ENCODE assay signal across 10 cellular contexts in genomic region chr7:84123903-84124573, GRCh38.
DNase-seq lines count a peak whose midpoint lies in the region; ATAC-seq and TF ChIP-seq lines count a peak whose summit lies in the region.
"Had no signal": no experiment of that assay in that cellular context is flagged by ENCODE, and none has a peak within 500 bp of the region (broad histone marks: within the 10 kb centered on the region; RNA-seq: fewer than 3 reads in every experiment).

No MANE protein-coding gene starts in this region.

- H3K18ac ChIP-seq in trophoblast cell (ENCODE audit: low read length): no peak overlapping the region

- H2BK5ac ChIP-seq in trophoblast cell (ENCODE audit: low read depth, low read length, poor library complexity): no peak overlapping the region

- H2AK5ac ChIP-seq in trophoblast cell (ENCODE audit: low read length): no peak overlapping the region

- H3K4me1 Mint-ChIP-seq in natural killer cell: no peaks in the 10 kb centered on the region
- no peaks in the 10 kb centered on the region for H3K4me1 Mint-ChIP-seq in stimulated activated naive CD8-positive, alpha-beta T cell treated with anti-CD3 and anti-CD28 coated beads, Interleukin-15, amount 100 ng/mL, for 72 hours

- peak overlapping the region; percentile 40 for H3K4me3 ChIP-seq in SJCRH30
- no peak overlapping the region for H3K4me3 ChIP-seq in trophoblast cell (ENCODE audit: low read depth, low read length)

- no peaks in the 10 kb centered on the region for H3K36me3 ChIP-seq in SJCRH30
- H3K36me3 ChIP-seq in trophoblast cell (ENCODE audit: control insufficient read depth in 1 of 2, insufficient read depth in 2 of 2, low read length in 2 of 2): peaks cover 0 to 3% of the 10 kb centered on the region in 2 experiments

- no peak overlapping the region for H3K14ac ChIP-seq in trophoblast cell (ENCODE audit: low read length)

- no peak overlapping the region for H4K91ac ChIP-seq in trophoblast cell (ENCODE audit: low read depth, low read length)

- H3K4me2 ChIP-seq in trophoblast cell (ENCODE audit: low read length): peak overlapping the region; percentile 18

- TF ChIP-seq CTCF in natural killer cell (IDR thresholded peaks at IDR 0.05): no peak

- no peak overlapping the region for H2AFZ ChIP-seq in trophoblast cell (ENCODE audit: insufficient read depth, low read length, poor library complexity)

- no peaks in the 10 kb centered on the region for H3K36me3 Mint-ChIP-seq in natural killer cell

- H3K23ac ChIP-seq in trophoblast cell (ENCODE audit: low read length): no peak overlapping the region

- no peak overlapping the region for H3K27ac Mint-ChIP-seq in natural killer cell
- no peak overlapping the region for H3K27ac Mint-ChIP-seq in stimulated activated naive CD8-positive, alpha-beta T cell treated with anti-CD3 and anti-CD28 coated beads, Interleukin-15, amount 100 ng/mL, for 72 hours

- no peaks in the 10 kb centered on the region for H3K79me2 ChIP-seq in trophoblast cell (ENCODE audit: control insufficient read depth, insufficient read depth, low read length, poor library complexity)

- no peak overlapping the region for H3K4ac ChIP-seq in trophoblast cell (ENCODE audit: low read depth, low read length)

- H3K4me3 Mint-ChIP-seq in natural killer cell: no peak overlapping the region
- H3K4me3 Mint-ChIP-seq in stimulated activated naive CD8-positive, alpha-beta T cell treated with anti-CD3 and anti-CD28 coated beads, Interleukin-15, amount 100 ng/mL, for 72 hours: no peak overlapping the region

- H3K9me3 ChIP-seq in SJCRH30 (replicated peaks) (no peaks in the 10 kb centered on the region; the same call in 1 of the 2 replicates), trophoblast cell (ENCODE audit: insufficient read depth, low read depth, low read length) (no peaks in the 10 kb centered on the region)

- H3K27me3 ChIP-seq in SJCRH30 (no peaks in the 10 kb centered on the region), trophoblast cell (ENCODE audit: insufficient read depth, low read length) (no peaks in the 10 kb centered on the region)

- WGBS in trophoblast cell (ENCODE audit: extremely low coverage, insufficient coverage, insufficient read length): no CpG with 5 or more reads among the region's 7 CpGs

- peak; percentile 69 for DNase-seq in H4 (ENCODE audit: low spot score)
- peak; percentile 54 to 77 for DNase-seq in SJCRH30
- DNase-seq in hepatic stellate cell (ENCODE audit: low spot score): peak; percentile 9
- no peak for DNase-seq in trophoblast cell
- no peak for DNase-seq in natural killer cell
- no peak for DNase-seq in stimulated activated naive CD8-positive, alpha-beta T cell treated with anti-CD3 and anti-CD28 coated beads, Interleukin-15, amount 100 ng/mL, for 72 hours
- DNase-seq: DMS79 treated with DMSO at 0.1 percent for 48 hours, H7 had no signal

- no peak overlapping the region for H2BK120ac ChIP-seq in trophoblast cell (ENCODE audit: insufficient read depth, low read length, poor library complexity)

- peaks cover 16% of the 10 kb centered on the region for H3K4me1 ChIP-seq in SJCRH30
- no peaks in the 10 kb centered on the region for H3K4me1 ChIP-seq in trophoblast cell (ENCODE audit: control insufficient read depth in 1 of 2, insufficient read depth in 2 of 2, low read length in 2 of 2)

- H2BK12ac ChIP-seq in trophoblast cell (ENCODE audit: low read length): no peak overlapping the region

- H3K9me3 Mint-ChIP-seq in natural killer cell: peaks cover 5% of the 10 kb centered on the region in 2 donors
- peaks cover 0 to under 1% of the 10 kb centered on the region in 2 donors for H3K9me3 Mint-ChIP-seq in stimulated activated naive CD8-positive, alpha-beta T cell treated with anti-CD3 and anti-CD28 coated beads, Interleukin-15, amount 100 ng/mL, for 72 hours

- intact Hi-C loops in natural killer cell (cut with micrococcal nuclease): no loop called here

- ATAC-seq in GM21619 (IDR thresholded peaks at IDR 0.05; ENCODE audit: unreplicated experiment) (no peak), natural killer cell (no peak), GM18498 (IDR thresholded peaks at IDR 0.05; ENCODE audit: unreplicated experiment) (no peak)
- no peak for ATAC-seq in stimulated activated naive CD8-positive, alpha-beta T cell treated with anti-CD3 and anti-CD28 coated beads, Interleukin-15, amount 100 ng/mL, for 72 hours

- H4K12ac ChIP-seq in trophoblast cell (ENCODE audit: low read depth, low read length): no peak overlapping the region

- H3K79me1 ChIP-seq in trophoblast cell (ENCODE audit: low read length): no peaks in the 10 kb centered on the region

- no peak overlapping the region for H3K9ac ChIP-seq in trophoblast cell (ENCODE audit: low read length)

- H3K27me3 Mint-ChIP-seq in natural killer cell (ENCODE audit: low read depth in 2 of 2): no peaks in the 10 kb centered on the region
- H3K27me3 Mint-ChIP-seq in stimulated activated naive CD8-positive, alpha-beta T cell treated with anti-CD3 and anti-CD28 coated beads, Interleukin-15, amount 100 ng/mL, for 72 hours: no peaks in the 10 kb centered on the region

- no peak overlapping the region for H4K8ac ChIP-seq in trophoblast cell (ENCODE audit: low read depth, low read length)

- H3K27ac ChIP-seq in SJCRH30: peak overlapping the region; percentile 64
- H3K27ac ChIP-seq in trophoblast cell (ENCODE audit: low read depth, low read length): peak overlapping the region; percentile 74

Comparison
In these comparisons a context has a peak if more than half of its experiments do, and no peak if none do; other contexts are left out.
1. DNase-seq: peak in H4 (single experiment), SJCRH30 (2 of 2) and hepatic stellate cell (single experiment); none in trophoblast cell (0 of 2), natural killer cell (single experiment) and stimulated activated naive CD8-positive, alpha-beta T cell treated with anti-CD3 and anti-CD28 coated beads, Interleukin-15, amount 100 ng/mL, for 72 hours (0 of 2).